ENCODE assay signal across 18 cellular contexts in the genomic region with DNA sequence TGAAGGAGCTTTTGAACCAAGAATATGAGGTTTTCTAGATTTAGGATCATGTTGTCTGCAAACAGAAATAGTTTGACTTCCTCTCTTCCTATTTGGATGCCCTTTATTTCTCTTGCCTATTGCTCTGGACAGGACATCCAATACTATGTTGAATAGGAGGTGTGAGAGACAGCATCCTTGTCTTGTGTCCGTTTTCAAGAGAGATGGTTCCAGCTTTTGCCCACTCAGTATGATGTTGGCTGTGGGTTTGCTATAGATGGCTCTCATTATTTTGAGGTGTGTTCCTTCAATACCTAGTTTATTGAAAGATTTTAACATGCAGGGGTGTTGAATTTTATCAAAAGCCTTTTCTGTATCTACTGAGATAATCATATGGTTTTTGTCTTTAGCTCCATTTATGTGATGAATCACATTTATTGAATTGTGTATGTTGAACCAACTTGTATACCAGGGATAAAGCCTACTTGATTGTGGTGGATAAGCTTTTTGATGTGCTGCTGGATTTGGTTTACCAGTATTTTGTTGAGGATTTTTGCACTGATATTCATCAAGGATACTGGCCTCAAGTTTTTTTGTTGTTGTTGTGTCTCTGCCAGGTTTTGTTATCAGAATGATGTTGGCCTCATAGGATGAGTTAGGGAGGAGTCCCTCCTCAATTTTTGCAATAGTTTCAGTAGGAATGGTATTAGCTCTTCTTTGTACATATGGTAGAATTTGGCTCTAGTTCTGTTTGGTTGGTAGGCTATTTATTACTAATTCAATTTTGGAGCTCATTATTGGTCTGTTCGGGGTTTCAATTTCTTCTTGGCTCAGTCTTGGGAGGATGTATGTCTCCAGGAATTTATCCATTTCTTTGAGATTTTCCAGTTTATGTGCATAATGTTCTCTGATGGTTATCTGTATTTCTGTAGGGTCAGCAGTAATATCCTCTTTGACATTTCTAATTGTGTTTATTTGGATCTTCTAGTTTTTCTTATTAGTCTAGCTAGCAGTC. TPM values are rescaled to one million over a fixed set of nuclear protein-coding genes. Genes with fewer than 3 reads are reported as not detected.
DNase-seq lines count a peak whose midpoint lies in the region; ATAC-seq and TF ChIP-seq lines count a peak whose summit lies in the region.
"Had no signal": no experiment of that assay in that cellular context is flagged by ENCODE, and none has a peak within 500 bp of the region (broad histone marks: within the 10 kb centered on the region; RNA-seq: fewer than 3 reads in every experiment).

No MANE protein-coding gene starts in this region.

- TF ChIP-seq POLR2A in breast epithelium (IDR thresholded peaks at IDR 0.05) (no peak), vagina (IDR thresholded peaks at IDR 0.05) (no peak)

- in situ Hi-C loops in mammary epithelial cell (cut with MboI; ENCODE audit: low sequenced_read_pairs in 2 of 2) (loop anchor here in 1 of 2 donors (25.0 kb wide), 1 partner anchor 264 kb away; no protein-coding TSS in a partner anchor), Panc1 (cut with HindIII; ENCODE audit: low pct_unique_long_range_greater_than_20kb, low sequenced_read_pairs) (no loop called here)

- no peak overlapping the region for H3K4me2 ChIP-seq in mammary epithelial cell (ENCODE audit: insufficient read depth, low read depth, low read length)
- H3K4me2 ChIP-seq: BLaER1 treated with 17β-estradiol and CSF1 and Interleukin-3, amounts not matched to agents 10 nM and 100 nM had no signal

- peaks cover 29% of the 10 kb centered on the region for H3K36me3 ChIP-seq in mammary epithelial cell (ENCODE audit: insufficient read depth, low read length)
- H3K36me3 ChIP-seq in breast epithelium: no peaks in the 10 kb centered on the region
- no peaks in the 10 kb centered on the region for H3K36me3 ChIP-seq in Panc1 (ENCODE audit: control insufficient read depth, insufficient read depth, low read length)
- H3K36me3 ChIP-seq in vagina: no peaks in the 10 kb centered on the region
- H3K36me3 ChIP-seq: BLaER1 treated with 17β-estradiol and CSF1 and Interleukin-3, amounts not matched to agents 10 nM and 100 nM had no signal

- peaks cover 6% of the 10 kb centered on the region for H4K20me1 ChIP-seq in mammary epithelial cell (ENCODE audit: insufficient read depth, low read length)
- H4K20me1 ChIP-seq: BLaER1 treated with 17β-estradiol and CSF1 and Interleukin-3, amounts not matched to agents 10 nM and 100 nM had no signal

- POLR2A ChIA-PET in Panc1 (lab: Charles Lee): interaction anchor here (0.7 kb wide), 1 partner anchor 45 kb away, joined by 3 read pairs; no protein-coding TSS in a partner anchor

- CTCF ChIA-PET in mammary epithelial cell (lab: Charles Lee; ENCODE audit: low non-redundant PET) (no interaction called here), Panc1 (lab: Charles Lee) (no interaction called here)

- H3K27ac ChIP-seq in mammary epithelial cell (ENCODE audit: insufficient read depth, low read depth, low read length) (no peak overlapping the region), breast epithelium (no peak overlapping the region), Panc1 (ENCODE audit: low read length) (no peak overlapping the region), epithelial cell of prostate (peak overlapping the region; percentile 52), vagina (no peak overlapping the region)
- H3K27ac ChIP-seq: 22Rv1; BLaER1 treated with 17β-estradiol and CSF1 and Interleukin-3, amounts not matched to agents 10 nM and 100 nM; GM23248; HL-60 had no signal

- no peak for TF ChIP-seq CTCF in mammary epithelial cell (conservative IDR thresholded peaks at IDR 0.05 in 1 of 2, IDR thresholded peaks at IDR 0.05 in 1 of 2; ENCODE audit: extremely low read depth in 1 of 2, insufficient read depth in 1 of 2, low read depth in 1 of 2, low read length in 2 of 2)
- TF ChIP-seq CTCF in breast epithelium (IDR thresholded peaks at IDR 0.05): no peak
- TF ChIP-seq CTCF in Panc1 (IDR thresholded peaks at IDR 0.05): no peak
- no peak for TF ChIP-seq CTCF in vagina (IDR thresholded peaks at IDR 0.05)

- no peaks in the 10 kb centered on the region for H3K9me3 ChIP-seq in mammary epithelial cell (replicated peaks; ENCODE audit: insufficient read depth, low read length)
- no peaks in the 10 kb centered on the region for H3K9me3 ChIP-seq in breast epithelium
- H3K9me3 ChIP-seq in Panc1 (ENCODE audit: control insufficient read depth, insufficient read depth, low read depth, low read length): no peaks in the 10 kb centered on the region
- H3K9me3 ChIP-seq in vagina: no peaks in the 10 kb centered on the region

- dilution Hi-C loops in mammary epithelial cell (cut with HindIII; ENCODE audit: low sequenced_read_pairs): no loop called here

- BruUV-seq in mammary epithelial cell (replicated peaks; lab: Mats Ljungman, UMichigan) (TSS peak; percentile 0), Panc1 (replicated peaks; lab: Mats Ljungman, UMichigan) (TSS peak; percentile 1)

- no peaks in the 10 kb centered on the region for H3K27me3 ChIP-seq in mammary epithelial cell (ENCODE audit: insufficient read depth, low read length)
- H3K27me3 ChIP-seq in breast epithelium: no peaks in the 10 kb centered on the region
- no peaks in the 10 kb centered on the region for H3K27me3 ChIP-seq in Panc1 (ENCODE audit: control insufficient read depth, insufficient read depth, low read length)
- H3K27me3 ChIP-seq in vagina: no peaks in the 10 kb centered on the region
- H3K27me3 ChIP-seq: BLaER1 treated with 17β-estradiol and CSF1 and Interleukin-3, amounts not matched to agents 10 nM and 100 nM had no signal

- H3K4me1 ChIP-seq in mammary epithelial cell (ENCODE audit: insufficient read depth, low read length) (no peaks in the 10 kb centered on the region), breast epithelium (no peaks in the 10 kb centered on the region), Panc1 (ENCODE audit: control insufficient read depth, insufficient read depth, low read length) (peaks cover 13% of the 10 kb centered on the region), vagina (no peaks in the 10 kb centered on the region)
- H3K4me1 ChIP-seq: BLaER1 treated with 17β-estradiol and CSF1 and Interleukin-3, amounts not matched to agents 10 nM and 100 nM had no signal

- DNase-seq in mammary epithelial cell (no peak), breast epithelium (ENCODE audit: low spot score in 2 of 2) (no peak), Panc1 (ENCODE audit: low read depth, low spot score) (no peak), epithelial cell of prostate (ENCODE audit: low read depth, low spot score) (no peak), vagina (ENCODE audit: extremely low spot score in 2 of 2) (no peak), HCEC 1CT (no peak)
- DNase-seq: ACHN; CD4-positive, CD25-positive, alpha-beta regulatory T cell; DMS79; GM23248; H7; KBM-7 had no signal

- WGBS in mammary epithelial cell (ENCODE audit: low coverage, missing lambda C conversion rate): 74% methylated on average over 2 of the region's 2 CpGs

- no peak overlapping the region for H2AFZ ChIP-seq in mammary epithelial cell (ENCODE audit: low read depth, low read length)
- H2AFZ ChIP-seq: GM23248 had no signal

- H3K4me3 ChIP-seq in mammary epithelial cell (replicated peaks in 1 of 3; ENCODE audit: insufficient read depth in 1 of 3, low read depth in 2 of 3, low read length in 3 of 3) (no peak overlapping the region), breast epithelium (no peak overlapping the region), Panc1 (ENCODE audit: low read depth in 2 of 2, low read length in 2 of 2) (no peak overlapping the region), vagina (no peak overlapping the region)
- H3K4me3 ChIP-seq: BLaER1 treated with 17β-estradiol and CSF1 and Interleukin-3, amounts not matched to agents 10 nM and 100 nM; GM12878; GM23248 had no signal

- intact Hi-C loops in mammary epithelial cell (cut with micrococcal nuclease) (no loop called here), breast epithelium (cut with DNase I; ENCODE audit: low total_unique reads) (no loop called here), Panc1 (cut with micrococcal nuclease; ENCODE audit: unreplicated experiment) (no loop called here), vagina (cut with DNase I) (no loop called here)

- no peak overlapping the region for H3K9ac ChIP-seq in mammary epithelial cell (ENCODE audit: insufficient read depth, low read length)
- H3K9ac ChIP-seq: BLaER1 treated with 17β-estradiol and CSF1 and Interleukin-3, amounts not matched to agents 10 nM and 100 nM; GM23248 had no signal

- ATAC-seq in Panc1 (no peak), HG03280 (IDR thresholded peaks at IDR 0.05; ENCODE audit: unreplicated experiment) (no peak)
- ATAC-seq: GM12878 had no signal

- peaks cover 98% of the 10 kb centered on the region for H3K79me2 ChIP-seq in mammary epithelial cell (ENCODE audit: insufficient read depth, low read length)

RNA-seq across cellular contexts. Expression of gene IFNE, which starts 41.2 kb away (rescaled TPM):
- 10 to 100 TPM; 12.0 to 18.2 TPM for total RNA-seq in mammary epithelial cell
- polyA plus RNA-seq in mammary epithelial cell: 0.61 TPM
- polyA minus RNA-seq in mammary epithelial cell: 4.0 TPM
- 1 to 10 TPM in 1 of 3 donors, under 1 TPM in 1, not detected in 1; 0.33 to 1.0 TPM for total RNA-seq in breast epithelium
- total RNA-seq in Panc1 (2021; ENCODE audit: unreplicated experiment): 0.44 TPM
- polyA plus RNA-seq in Panc1 (2012; ENCODE audit: insufficient read length): not detected
- total RNA-seq in vagina: 3.2 TPM
- total RNA-seq: CD4-positive, CD25-positive, alpha-beta regulatory T cell; G401; GM12878; H7 had no signal
- polyA plus RNA-seq: CD4-positive, CD25-positive, alpha-beta regulatory T cell; GM12878 had no signal
